ENCODE assay signal across 7 cellular contexts in genomic region chr11:9765320-9766101, GRCh38.
A peak's percentile ranks its signal among the peaks of the same experiment; 100 is the strongest.
DNase-seq lines count a peak whose midpoint lies in the region; ATAC-seq and TF ChIP-seq lines count a peak whose summit lies in the region.

No MANE protein-coding gene starts in this region.

- no peaks in the 10 kb centered on the region for H3K27me3 Mint-ChIP-seq in WTC11 (ENCODE audit: low read depth)
- no peaks in the 10 kb centered on the region for H3K27me3 Mint-ChIP-seq in activated naive CD4-positive, alpha-beta T cell treated with anti-CD3 and anti-CD28 coated beads for 36 hours (ENCODE audit: low read depth)

- POLR2A ChIA-PET in HEK293 (lab: Yijun Ruan, JAX) (interaction anchor here (1.0 kb wide), 1 partner anchor 539 kb away, joined by 4 read pairs; the partner anchor contains the start of gene ADM), WTC11 (lab: Charles Lee) (no interaction called here)

- no peaks in the 10 kb centered on the region for H3K36me3 Mint-ChIP-seq in WTC11
- peaks cover 6% of the 10 kb centered on the region for H3K36me3 Mint-ChIP-seq in activated naive CD4-positive, alpha-beta T cell treated with anti-CD3 and anti-CD28 coated beads for 36 hours (ENCODE audit: low read depth)

- H3K4me3 Mint-ChIP-seq in WTC11 = no peak overlapping the region
- no peak overlapping the region for H3K4me3 Mint-ChIP-seq in activated naive CD4-positive, alpha-beta T cell treated with anti-CD3 and anti-CD28 coated beads for 36 hours

- H3K27me3 ChIP-seq in transverse colon = no peaks in the 10 kb centered on the region

- peaks cover 18% of the 10 kb centered on the region for H3K4me1 Mint-ChIP-seq in WTC11
- peaks cover 10% of the 10 kb centered on the region for H3K4me1 Mint-ChIP-seq in activated naive CD4-positive, alpha-beta T cell treated with anti-CD3 and anti-CD28 coated beads for 36 hours (ENCODE audit: low read depth)

- intact Hi-C loops in transverse colon (cut with DNase I; ENCODE audit: low total_unique reads) = no loop called here
- intact Hi-C loops in activated naive CD4-positive, alpha-beta T cell treated with anti-CD3 and anti-CD28 coated beads for 36 hours (cut with micrococcal nuclease) = no loop called here

- CTCF ChIA-PET in HEK293 (lab: Yijun Ruan, JAX) = interaction anchor here (0.7 to 1.2 kb wide), 3 partner anchors 22 to 850 kb away, joined by 3 read pairs; no protein-coding TSS in a partner anchor
- CTCF ChIA-PET in WTC11 (lab: Charles Lee) = interaction anchor here (1.4 to 2.3 kb wide), 3 partner anchors 17 to 601 kb away, joined by 4 to 8 read pairs (median 5); no protein-coding TSS in a partner anchor
- CTCF ChIA-PET in activated naive CD4-positive, alpha-beta T cell treated with anti-CD3 and anti-CD28 coated beads for 36 hours (lab: Charles Lee) = interaction anchor here (0.6 to 1.6 kb wide), 3 partner anchors 17 to 543 kb away, joined by 3 to 6 read pairs (median 3); no protein-coding TSS in a partner anchor

- H3K27ac Mint-ChIP-seq in WTC11 = peak overlapping the region; percentile 26
- H3K27ac Mint-ChIP-seq in activated naive CD4-positive, alpha-beta T cell treated with anti-CD3 and anti-CD28 coated beads for 36 hours = no peak overlapping the region

- H3K9me3 ChIP-seq in HEK293 (ENCODE audit: control insufficient read depth, insufficient read depth, low read depth, low read length) (no peaks in the 10 kb centered on the region), transverse colon (no peaks in the 10 kb centered on the region)

- H3K9me3 Mint-ChIP-seq in WTC11 = peaks cover 11% of the 10 kb centered on the region
- H3K9me3 Mint-ChIP-seq in activated naive CD4-positive, alpha-beta T cell treated with anti-CD3 and anti-CD28 coated beads for 36 hours = no peaks in the 10 kb centered on the region

- peak; percentile 61 for DNase-seq in WTC11 (ENCODE audit: low spot score)
- DNase-seq in islet precursor cell = peak; percentile 97
- no peak for DNase-seq in transverse colon
- DNase-seq in activated naive CD4-positive, alpha-beta T cell treated with anti-CD3 and anti-CD28 coated beads for 36 hours = no peak
- no peak for DNase-seq in ureter (ENCODE audit: low spot score)

- H3K4me3 ChIP-seq in HEK293 (ENCODE audit: low read depth, low read length) = no peak overlapping the region
- H3K4me3 ChIP-seq in transverse colon = no peak overlapping the region

- H3K27ac ChIP-seq in HEK293 (ENCODE audit: extremely low read depth, low read depth, low read length) = no peak overlapping the region
- peak overlapping the region; percentile 18 to 54 (median 46) for H3K27ac ChIP-seq in transverse colon

- peak; percentile 95 for ATAC-seq in WTC11
- ATAC-seq in HG02840 (IDR thresholded peaks at IDR 0.05; ENCODE audit: low FRiP score, unreplicated experiment) = no peak

- TF ChIP-seq CTCF in HEK293 (tag by site-specific recombination; IDR thresholded peaks at IDR 0.05) (no peak), WTC11 (IDR thresholded peaks at IDR 0.05) (no peak), transverse colon (IDR thresholded peaks at IDR 0.05) (no peak)

- 63% methylated on average over 5 of the region's 5 CpGs; no CpG with 5 or more reads in 1 of the 2 donors for WGBS in transverse colon (ENCODE audit: low coverage in 1 of 2), 2 donors

- TF ChIP-seq EP300 in transverse colon (IDR thresholded peaks at IDR 0.05; ENCODE audit: low read depth) = no peak

- H3K4me1 ChIP-seq in HEK293 (ENCODE audit: control insufficient read depth, insufficient read depth, low read length) = no peaks in the 10 kb centered on the region
- peaks cover 1 to 15% (median 3%) of the 10 kb centered on the region in 4 donors for H3K4me1 ChIP-seq in transverse colon

- in situ Hi-C loops in transverse colon (cut with MboI; ENCODE audit: low pct_ligation_motif_present in 1 of 4, low pct_unique_long_range_greater_than_20kb in 1 of 4, low sequenced_read_pairs in 3 of 4) = loop anchor here (10.0 to 25.0 kb wide), 4 partner anchors 197 to 972 kb away; partner anchors contain the start of gene ADM (in 2 of the 4)

- TF ChIP-seq POLR2A in transverse colon (IDR thresholded peaks at IDR 0.05) = no peak

- H3K36me3 ChIP-seq in HEK293 (ENCODE audit: control insufficient read depth in 2 of 2, insufficient read depth in 1 of 2, low read length in 2 of 2) (peaks cover 0 to 7% of the 10 kb centered on the region in 2 experiments; a peak in 1 of 3 replicates), transverse colon (no peaks in the 10 kb centered on the region)

TF ChIP-seq in HEK293, 187 proteins besides CTCF, POLR2A, EP300 and RAD21 (continues in another document):
- peak; percentile 90 for TF ChIP-seq TRIM28 (IDR thresholded peaks at IDR 0.05; ENCODE audit: borderline replicate concordance, low read length)
- TF ChIP-seq TCF7L2 (IDR thresholded peaks at IDR 0.05; ENCODE audit: borderline replicate concordance, low read depth, low read length) = peak; percentile 53; the same call in 1 of the 2 replicates
- TF ChIP-seq ZNF596 (tag by site-specific recombination; IDR thresholded peaks at IDR 0.05) = no peak
- TF ChIP-seq GLIS1 (tag by site-specific recombination; IDR thresholded peaks at IDR 0.05) = peak; percentile 38; the same call in 1 of the 2 replicates
- no peak for TF ChIP-seq ZNF624 (tag by site-specific recombination; IDR thresholded peaks at IDR 0.05)
- TF ChIP-seq GLIS2 (tag by site-specific recombination; IDR thresholded peaks at IDR 0.05) = 0 out of 2 replicates have a peak, but pooled peaks have one; percentile 8
- 0 out of 2 replicates have a peak, but pooled peaks have one; percentile 27 for TF ChIP-seq SP7 (tag by site-specific recombination; IDR thresholded peaks at IDR 0.05)
- no peak for TF ChIP-seq ZNF704 (tag by site-specific recombination; IDR thresholded peaks at IDR 0.05)
- TF ChIP-seq OSR2 (tag by site-specific recombination; IDR thresholded peaks at IDR 0.05) = no peak
- no peak for TF ChIP-seq ZNF2 (tag by site-specific recombination; IDR thresholded peaks at IDR 0.05)
- no peak for TF ChIP-seq KLF10 (tag by site-specific recombination; IDR thresholded peaks at IDR 0.05)
- no peak for TF ChIP-seq YY2 (tag by site-specific recombination; IDR thresholded peaks at IDR 0.05)
- TF ChIP-seq ZNF473 (tag by site-specific recombination; IDR thresholded peaks at IDR 0.05) = no peak

TF ChIP-seq in WTC11, 78 proteins besides CTCF, POLR2A, EP300 and RAD21:
- TF ChIP-seq KAT7 (CRISPR knock-in tag; IDR thresholded peaks at IDR 0.05; ENCODE audit: borderline replicate concordance) = no peak
- TF ChIP-seq SP1 (CRISPR knock-in tag; conservative IDR thresholded peaks at IDR 0.05) = 0 out of 2 replicates have a peak, but pooled peaks have one; percentile 41
- no peak for TF ChIP-seq ZSCAN18 (CRISPR knock-in tag; IDR thresholded peaks at IDR 0.05)
- no peak for TF ChIP-seq FOXJ3 (CRISPR knock-in tag; IDR thresholded peaks at IDR 0.05; ENCODE audit: borderline replicate concordance)
- no peak for TF ChIP-seq GTF2I (CRISPR knock-in tag; conservative IDR thresholded peaks at IDR 0.05)
- TF ChIP-seq ZNF138 (CRISPR knock-in tag; conservative IDR thresholded peaks at IDR 0.05) = no peak
- peak; percentile 62; the same call in 1 of the 2 replicates for TF ChIP-seq TEAD1 (CRISPR knock-in tag; IDR thresholded peaks at IDR 0.05)
- no peak for TF ChIP-seq NFATC4 (CRISPR knock-in tag; IDR thresholded peaks at IDR 0.05)
- TF ChIP-seq NFE2L1 (CRISPR knock-in tag; IDR thresholded peaks at IDR 0.05) = no peak
- TF ChIP-seq, protein P1, sequence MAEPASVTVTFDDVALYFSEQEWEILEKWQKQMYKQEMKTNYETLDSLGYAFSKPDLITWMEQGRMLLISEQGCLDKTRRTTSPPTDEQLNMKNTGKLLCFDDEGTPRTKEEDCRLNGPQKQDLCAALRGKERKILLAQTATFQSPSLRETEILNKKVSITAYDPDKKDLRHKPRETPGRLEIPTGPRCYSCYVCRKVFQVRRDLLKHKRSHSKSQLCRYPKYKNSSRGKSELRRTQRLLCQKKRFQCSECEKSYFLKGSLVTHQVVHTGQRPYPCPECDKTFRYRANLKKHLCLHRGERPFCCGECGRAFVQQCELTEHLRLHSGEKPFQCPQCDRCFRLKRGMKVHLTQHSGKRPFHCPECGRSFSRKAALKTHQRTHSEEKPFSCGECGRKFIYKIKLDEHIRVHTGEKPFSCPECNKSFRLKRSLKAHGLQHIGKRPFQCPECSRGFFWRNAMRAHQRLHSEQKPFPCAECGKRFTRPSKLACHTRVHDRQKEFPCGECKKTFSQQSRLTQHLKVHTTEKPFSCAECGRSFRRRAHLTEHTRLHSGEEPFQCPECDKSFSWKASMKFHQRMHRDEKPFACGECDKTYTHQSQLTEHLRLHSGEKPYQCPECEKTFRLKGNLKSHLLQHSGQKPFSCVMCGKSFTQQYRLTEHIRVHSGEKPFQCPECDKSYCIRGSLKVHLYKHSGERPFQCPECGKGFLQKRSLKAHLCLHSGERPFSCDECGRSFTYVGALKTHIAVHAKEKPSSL (CRISPR knock-in tag; conservative IDR thresholded peaks at IDR 0.05) = no peak
- no peak for TF ChIP-seq E2F1 (CRISPR knock-in tag; IDR thresholded peaks at IDR 0.05)
- peak; percentile 34; the same call in 1 of the 2 replicates for TF ChIP-seq TEAD4 (CRISPR knock-in tag; IDR thresholded peaks at IDR 0.05)
- TF ChIP-seq JUN (CRISPR knock-in tag; IDR thresholded peaks at IDR 0.05) = no peak
- no peak for TF ChIP-seq NR3C1 (CRISPR knock-in tag; conservative IDR thresholded peaks at IDR 0.05; ENCODE audit: low read depth)
- peak; percentile 74 for TF ChIP-seq GABPB1 (CRISPR knock-in tag; IDR thresholded peaks at IDR 0.05)

Comparison
In these comparisons a context has a peak if more than half of its experiments do, and no peak if none do; other contexts are left out.
1. DNase-seq: peak in WTC11 (single experiment) and islet precursor cell (single experiment); none in transverse colon (single experiment), activated naive CD4-positive, alpha-beta T cell treated with anti-CD3 and anti-CD28 coated beads for 36 hours (single experiment) and ureter (single experiment).